14 cellular contexts compared by ENCODE assay signal in the genomic region with DNA sequence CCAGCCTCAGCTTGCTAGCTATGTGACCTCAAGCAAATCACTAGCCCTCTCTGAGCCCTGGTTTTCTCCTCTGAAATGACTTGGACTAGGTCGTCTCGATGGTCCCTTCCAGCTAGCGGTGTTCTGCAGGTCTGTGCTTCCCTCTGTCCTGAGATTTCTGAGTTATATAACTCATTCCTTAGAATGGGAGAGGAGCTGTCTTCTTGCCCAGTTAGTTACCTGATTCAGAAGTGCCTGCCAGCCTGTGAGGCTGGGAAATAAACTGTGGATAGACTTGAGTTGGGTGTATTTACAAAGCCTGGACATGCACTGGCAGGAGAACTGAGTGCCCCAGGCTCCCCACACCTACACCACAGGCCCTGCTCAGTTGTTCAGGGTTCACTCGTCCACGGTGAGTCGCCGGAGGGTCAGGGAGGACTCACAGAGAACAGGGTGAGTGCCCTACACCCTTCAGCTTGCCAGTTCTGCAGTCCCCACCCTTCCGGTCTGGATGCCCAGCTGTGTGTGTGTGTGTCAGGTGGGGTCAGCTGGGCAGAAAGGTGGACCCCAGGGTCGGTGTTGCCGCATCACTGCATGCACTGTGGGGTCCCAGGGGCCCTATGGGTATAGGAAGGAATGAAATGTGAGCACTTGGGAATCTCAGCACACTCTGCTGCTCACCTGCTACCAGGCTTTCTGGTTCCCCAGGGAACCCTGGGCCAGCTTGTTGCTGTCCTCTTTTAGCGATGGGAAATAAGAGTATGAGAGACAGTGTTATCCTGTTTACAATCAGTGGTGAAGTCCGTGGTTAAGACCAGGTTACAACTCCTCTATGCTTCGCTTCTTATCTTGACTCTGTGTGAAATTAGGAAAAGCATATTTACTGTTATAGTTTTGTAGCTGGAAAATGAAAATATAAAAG.
DNase-seq lines count a peak whose midpoint lies in the region; ATAC-seq and TF ChIP-seq lines count a peak whose summit lies in the region.
"Had no signal": no experiment of that assay in that cellular context is flagged by ENCODE, and none has a peak within 500 bp of the region (broad histone marks: within the 10 kb centered on the region; RNA-seq: fewer than 3 reads in every experiment).

No MANE protein-coding gene starts in this region.

- peaks cover 3% of the 10 kb centered on the region for H3K36me3 Mint-ChIP-seq in IgD-negative memory B cell
- H3K36me3 Mint-ChIP-seq in nephron progenitor cell (ENCODE audit: low read depth), result no peaks in the 10 kb centered on the region

- H3K4me1 Mint-ChIP-seq in IgD-negative memory B cell, result peaks cover 20 to 29% (median 25%) of the 10 kb centered on the region in 3 donors
- H3K4me1 Mint-ChIP-seq in nephron progenitor cell, result peaks cover 42% of the 10 kb centered on the region

- H3K27me3 Mint-ChIP-seq in IgD-negative memory B cell, result no peaks in the 10 kb centered on the region
- H3K27me3 Mint-ChIP-seq in nephron progenitor cell (ENCODE audit: low read depth, poor library complexity), result peaks cover 11% of the 10 kb centered on the region

- H3K36me3 ChIP-seq in BLaER1 (no peaks in the 10 kb centered on the region), SJCRH30 (no peaks in the 10 kb centered on the region)

- H3K9me3 Mint-ChIP-seq in IgD-negative memory B cell, result no peaks in the 10 kb centered on the region
- no peaks in the 10 kb centered on the region for H3K9me3 Mint-ChIP-seq in nephron progenitor cell
- H3K9me3 Mint-ChIP-seq: activated naive CD4-positive, alpha-beta T cell treated with anti-CD3 and anti-CD28 coated beads for 36 hours had no signal

- H3K4me3 ChIP-seq in BLaER1, result peak overlapping the region; percentile 32; the same call in 1 of the 2 replicates
- H3K4me3 ChIP-seq in SJCRH30, result no peak overlapping the region
- H3K4me3 ChIP-seq: lung had no signal

- peak overlapping the region; percentile 77 for H3K27ac ChIP-seq in BLaER1
- no peak overlapping the region for H3K27ac ChIP-seq in SJCRH30

- H3K4me1 ChIP-seq in BLaER1 (peaks cover 82% of the 10 kb centered on the region), SJCRH30 (no peaks in the 10 kb centered on the region)

- no peaks in the 10 kb centered on the region for H3K27me3 ChIP-seq in BLaER1
- peaks cover 3% of the 10 kb centered on the region; the same call in 1 of the 2 replicates for H3K27me3 ChIP-seq in SJCRH30

- H3K4me3 Mint-ChIP-seq in IgD-negative memory B cell (peak overlapping the region in 3 of 4 donors; percentile 4 to 83 (median 51)), nephron progenitor cell (peak overlapping the region; percentile 0)
- H3K4me3 Mint-ChIP-seq: activated naive CD4-positive, alpha-beta T cell treated with anti-CD3 and anti-CD28 coated beads for 36 hours had no signal

- TF ChIP-seq CTCF in nephron progenitor cell (IDR thresholded peaks at IDR 0.05), result no peak

- H3K27ac Mint-ChIP-seq in IgD-negative memory B cell (peak overlapping the region in 1 of 3 donors; percentile 67), nephron progenitor cell (peak overlapping the region; percentile 80)
- H3K27ac Mint-ChIP-seq: activated naive CD4-positive, alpha-beta T cell treated with anti-CD3 and anti-CD28 coated beads for 36 hours had no signal

- H3K4me2 ChIP-seq in BLaER1, result peak overlapping the region; percentile 75

- no peak for ATAC-seq in GM19351 (IDR thresholded peaks at IDR 0.05; ENCODE audit: unreplicated experiment)
- ATAC-seq in GM19467 (IDR thresholded peaks at IDR 0.05; ENCODE audit: unreplicated experiment), result no peak

- no peaks in the 10 kb centered on the region for H4K20me1 ChIP-seq in BLaER1

- peak overlapping the region; percentile 39; the same call in 1 of the 2 replicates for H3K9ac ChIP-seq in BLaER1

- H3K9me3 ChIP-seq in BLaER1, result no peaks in the 10 kb centered on the region
- no peaks in the 10 kb centered on the region for H3K9me3 ChIP-seq in SJCRH30 (replicated peaks)

- DNase-seq in cerebellar cortex (ENCODE audit: low spot score), result peak; percentile 57
- DNase-seq in nephron progenitor cell, result no peak
- DNase-seq in SJCRH30, result no peak
- no peak for DNase-seq in SW 1271 (lab: John Stamatoyannopoulos, UW)
- DNase-seq: activated naive CD4-positive, alpha-beta T cell treated with anti-CD3 and anti-CD28 coated beads for 36 hours; central memory CD4-positive, alpha-beta T cell; NCI-H1436 treated with DMSO at 0.1 percent for 48 hours; NCI-H748 treated with DMSO at 0.1 percent for 48 hours; stimulated activated CD4-positive, alpha-beta T cell treated with anti-CD3 and anti-CD28 coated beads, Interleukin-2, amount 100 ng/mL, for 48 hours had no signal
